Comparison of ENCODE assay signal across 11 cellular contexts in genomic region chrX:145817666-145818521, GRCh38. TPM values are rescaled to one million over a fixed set of nuclear protein-coding genes. Genes with fewer than 3 reads are reported as not detected.
DNase-seq lines count a peak whose midpoint lies in the region; ATAC-seq and TF ChIP-seq lines count a peak whose summit lies in the region.
"Had no signal": no experiment of that assay in that cellular context is flagged by ENCODE, and none has a peak within 500 bp of the region (broad histone marks: within the 10 kb centered on the region; RNA-seq: fewer than 3 reads in every experiment).

Gene SLITRK2 (plus strand): TSS chrX:145817829. CDS start chrX:145822426, 4,597 bp downstream.

- peak within 1 kb of the TSS in 2 of 3 experiments; percentile 10 to 69 for H3K27ac Mint-ChIP-seq in nephron
- H3K27ac Mint-ChIP-seq in CD14-positive monocyte: no peak within 1 kb of the TSS

- ATAC-seq in upper lobe of right lung (peak; percentile 12), GM19467 (IDR thresholded peaks at IDR 0.05; ENCODE audit: unreplicated experiment) (no peak)

- DNase-seq in NCI-H748 (lab: John Stamatoyannopoulos, UW; ENCODE audit: unreplicated experiment) (peak; percentile 11), NCI-H748 treated with DMSO at 0.1 percent for 48 hours (lab: John Stamatoyannopoulos, UW) (no peak), epithelial cell of esophagus (ENCODE audit: low read depth) (peak; percentile 0), upper lobe of right lung (no peak), SKM-1 treated with dmso at 0.1 percent for 144 hours (lab: John Stamatoyannopoulos, UW; ENCODE audit: unreplicated experiment) (no peak), CD14-positive monocyte (ENCODE audit: low spot score) (no peak)
- DNase-seq: activated CD4-positive, alpha-beta T cell treated with anti-CD3 and anti-CD28 coated beads, Interleukin-2, amount 50 U/mL, for 48 hours; SHP77; stimulated activated naive CD4-positive, alpha-beta T cell had no signal

- H3K9me3 ChIP-seq in upper lobe of right lung: no peaks in the 10 kb centered on the region

- no peak for TF ChIP-seq CTCF in epithelial cell of esophagus (IDR thresholded peaks at IDR 0.05; ENCODE audit: insufficient read depth, low read depth, low read length, missing control alignments)
- TF ChIP-seq CTCF in nephron (IDR thresholded peaks at IDR 0.05; ENCODE audit: unreplicated experiment in 3 of 3): no peak
- TF ChIP-seq CTCF in upper lobe of right lung (IDR thresholded peaks at IDR 0.05): no peak
- no peak for TF ChIP-seq CTCF in CD14-positive monocyte (IDR thresholded peaks at IDR 0.05)

- no peak within 1 kb of the TSS for H3K27ac ChIP-seq in upper lobe of right lung

- H3K4me1 Mint-ChIP-seq in nephron: peaks cover 16% of the 10 kb centered on the region
- H3K4me1 Mint-ChIP-seq in CD14-positive monocyte: no peaks in the 10 kb centered on the region

- H3K9me3 Mint-ChIP-seq in nephron (peaks cover 14% of the 10 kb centered on the region), CD14-positive monocyte (peaks cover 0 to 8% (median 2%) of the 10 kb centered on the region in 7 donors)

- H3K36me3 Mint-ChIP-seq in nephron (ENCODE audit: low read depth) (no peaks in the 10 kb centered on the region), CD14-positive monocyte (no peaks in the 10 kb centered on the region)

- H3K4me3 Mint-ChIP-seq in nephron (peak within 1 kb of the TSS; percentile 78 to 85 (median 80)), CD14-positive monocyte (peak within 1 kb of the TSS in 1 of 2 donors; percentile 68)

- H3K36me3 ChIP-seq in upper lobe of right lung: no peaks in the 10 kb centered on the region

- no peaks in the 10 kb centered on the region for H3K27me3 ChIP-seq in upper lobe of right lung

- peaks cover 85% of the 10 kb centered on the region for H3K27me3 Mint-ChIP-seq in nephron (ENCODE audit: low read depth)
- peaks cover 44 to 67% (median 54%) of the 10 kb centered on the region in 3 donors for H3K27me3 Mint-ChIP-seq in CD14-positive monocyte (ENCODE audit: low read depth in 3 of 3)

- no peaks in the 10 kb centered on the region for H3K4me1 ChIP-seq in upper lobe of right lung

- H3K4me3 ChIP-seq in epithelial cell of esophagus (ENCODE audit: low read length) (no peak within 1 kb of the TSS), upper lobe of right lung (no peak within 1 kb of the TSS)

- intact Hi-C loops in upper lobe of right lung (cut with DNase I) (no loop called here), CD14-positive monocyte (cut with micrococcal nuclease) (no loop called here)

RNA-seq across cellular contexts. Expression of gene SLITRK2, which starts in this region (rescaled TPM):
- total RNA-seq in upper lobe of right lung: 0.32 TPM
- polyA plus RNA-seq in CD14-positive monocyte: not detected

Comparison
In these comparisons a context has a peak if more than half of its experiments do, and no peak if none do; other contexts are left out.
1. DNase-seq: peak in NCI-H748 (single experiment) and epithelial cell of esophagus (single experiment); none in NCI-H748 treated with DMSO at 0.1 percent for 48 hours (single experiment), upper lobe of right lung (single experiment), SKM-1 treated with dmso at 0.1 percent for 144 hours (single experiment) and CD14-positive monocyte (single experiment).
2. Peak in ATAC-seq in upper lobe of right lung; RNA of the gene not detected or under 1 TPM.
3. H3K27ac Mint-ChIP-seq: peak in nephron (2 of 3); none in CD14-positive monocyte (0 of 7).